10 cellular contexts compared by ENCODE assay signal in the genomic region with DNA sequence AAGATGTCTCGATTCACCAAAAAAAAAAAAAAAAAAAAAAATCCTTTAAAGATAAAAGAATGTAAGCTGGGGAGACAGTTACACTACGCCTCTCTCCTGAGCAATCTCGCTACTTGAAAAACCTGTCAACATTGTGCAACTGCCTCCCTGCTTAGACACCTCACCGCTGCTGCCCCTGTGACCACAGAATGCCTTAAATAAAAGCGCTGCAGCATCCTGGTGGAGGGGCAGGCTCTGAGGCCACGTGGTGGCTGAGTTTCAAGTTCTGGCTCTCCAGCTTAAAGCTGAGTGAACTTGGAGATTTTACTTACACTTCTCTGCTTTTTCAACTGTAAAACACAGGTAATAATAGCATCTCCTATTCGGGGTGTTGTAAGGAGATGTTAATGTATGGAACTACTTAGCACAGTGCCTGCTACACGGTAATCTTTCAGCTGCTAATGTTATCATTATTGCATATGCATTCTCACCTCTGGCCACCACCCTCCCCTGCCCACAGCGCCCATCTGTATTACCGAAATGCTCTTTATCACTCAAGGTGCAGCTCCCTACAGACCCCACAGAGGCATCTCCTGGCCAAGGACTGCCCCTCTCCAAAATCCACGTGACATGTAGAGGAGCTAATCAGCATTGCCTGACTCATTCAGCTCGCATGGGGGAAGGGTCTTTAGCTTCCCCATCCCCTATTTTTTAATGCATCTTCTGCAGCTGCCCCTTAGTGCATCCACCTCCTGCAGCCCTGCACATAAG. TPM values are rescaled to one million over a fixed set of nuclear protein-coding genes. Genes with fewer than 3 reads are reported as not detected.
DNase-seq lines count a peak whose midpoint lies in the region; ATAC-seq, FAIRE-seq and TF ChIP-seq lines count a peak whose summit lies in the region.
"Had no signal": no experiment of that assay in that cellular context is flagged by ENCODE, and none has a peak within 500 bp of the region (broad histone marks: within the 10 kb centered on the region; RNA-seq: fewer than 3 reads in every experiment).

No MANE protein-coding gene starts in this region.

- H3K4ac ChIP-seq in mesenchymal stem cell (ENCODE audit: low read depth in 1 of 2, low read length in 2 of 2): no peak overlapping the region

- H2BK15ac ChIP-seq in mesenchymal stem cell (ENCODE audit: low read depth, poor library complexity, severe bottlenecking): no peak overlapping the region

- H3K14ac ChIP-seq in mesenchymal stem cell (ENCODE audit: low read length in 2 of 2): no peak overlapping the region

- H2AK5ac ChIP-seq in mesenchymal stem cell (ENCODE audit: low read length, severe bottlenecking): no peak overlapping the region

- H3K4me1 ChIP-seq in mesenchymal stem cell (ENCODE audit: control insufficient read depth, insufficient read depth, low read depth, low read length) (peaks cover 5% of the 10 kb centered on the region), transverse colon (peaks cover 0 to 32% (median 3%) of the 10 kb centered on the region in 4 donors), gastrocnemius medialis (peaks cover 11% of the 10 kb centered on the region in 2 donors), spleen (peaks cover 0 to 17% (median 0%) of the 10 kb centered on the region in 6 donors)

- no peak overlapping the region for H2BK12ac ChIP-seq in mesenchymal stem cell (ENCODE audit: low read length in 2 of 2)

- 38% methylated on average over 9 of the region's 12 CpGs for WGBS in mesenchymal stem cell
- WGBS in transverse colon (ENCODE audit: low coverage in 1 of 2), 2 donors: 50 to 75% methylated on average over 8 to 12 of the region's 12 CpGs
- 43 to 53% (median 49%) methylated on average over 12 of the region's 12 CpGs for WGBS in spleen, 5 donors

- H3K9me3 ChIP-seq in mesenchymal stem cell (ENCODE audit: control insufficient read depth, low read length) (no peaks in the 10 kb centered on the region), transverse colon (no peaks in the 10 kb centered on the region), gastrocnemius medialis (no peaks in the 10 kb centered on the region), spleen (peaks cover 0 to 6% (median 0%) of the 10 kb centered on the region in 8 donors)

- H3K23ac ChIP-seq in mesenchymal stem cell (ENCODE audit: low read length in 2 of 2): no peak overlapping the region

- H3K36me3 ChIP-seq in mesenchymal stem cell (ENCODE audit: control insufficient read depth in 1 of 2, insufficient read depth in 2 of 2, low read depth in 1 of 2, low read length in 2 of 2): peaks cover 0 to 42% of the 10 kb centered on the region in 2 experiments
- H3K36me3 ChIP-seq in transverse colon: no peaks in the 10 kb centered on the region
- H3K36me3 ChIP-seq in gastrocnemius medialis: no peaks in the 10 kb centered on the region
- H3K36me3 ChIP-seq in spleen: no peaks in the 10 kb centered on the region

- no peak overlapping the region for H3K27ac Mint-ChIP-seq in activated naive CD4-positive, alpha-beta T cell treated with anti-CD3 and anti-CD28 coated beads, Interleukin-2, amount 50 U/mL, for 72 hours

- H2AFZ ChIP-seq in mesenchymal stem cell (ENCODE audit: low read depth, low read length): no peak overlapping the region

- H3K9ac ChIP-seq in mesenchymal stem cell (ENCODE audit: low read length): no peak overlapping the region

- H3K27ac ChIP-seq in mesenchymal stem cell (ENCODE audit: low read length, poor library complexity, severe bottlenecking): no peak overlapping the region
- no peak overlapping the region for H3K27ac ChIP-seq in transverse colon
- no peak overlapping the region for H3K27ac ChIP-seq in gastrocnemius medialis
- no peak overlapping the region for H3K27ac ChIP-seq in spleen

- H2BK120ac ChIP-seq in mesenchymal stem cell (ENCODE audit: low read depth, low read length): no peak overlapping the region

- H4K8ac ChIP-seq in mesenchymal stem cell (ENCODE audit: low read length): no peak overlapping the region

- no peak for TF ChIP-seq EP300 in transverse colon (IDR thresholded peaks at IDR 0.05; ENCODE audit: low read depth)

- DNase-seq in GM12891 (ENCODE audit: insufficient read length, low spot score): peak; percentile 21
- DNase-seq in M059J (ENCODE audit: low read depth): peak; percentile 84
- DNase-seq in activated naive CD4-positive, alpha-beta T cell treated with anti-CD3 and anti-CD28 coated beads, Interleukin-2, amount 50 U/mL, for 72 hours (ENCODE audit: low spot score in 2 of 2): peak in 1 of 2 donors; percentile 17
- DNase-seq in mesenchymal stem cell: peak; percentile 51
- no peak for DNase-seq in transverse colon
- DNase-seq in gastrocnemius medialis: no peak
- DNase-seq in spleen: no peak
- DNase-seq: effector CD4-positive, alpha-beta T cell; NCI-H774 had no signal

- no peak overlapping the region for H3K18ac ChIP-seq in mesenchymal stem cell (ENCODE audit: low read depth in 1 of 2, low read length in 2 of 2)

- TF ChIP-seq CTCF in transverse colon (IDR thresholded peaks at IDR 0.05) (no peak), gastrocnemius medialis (IDR thresholded peaks at IDR 0.05 in 4 of 5, conservative IDR thresholded peaks at IDR 0.05 in 1 of 5) (no peak), spleen (IDR thresholded peaks at IDR 0.05 in 8 of 11, conservative IDR thresholded peaks at IDR 0.05 in 3 of 11) (no peak)

- no peak overlapping the region for H3K4me3 ChIP-seq in mesenchymal stem cell (ENCODE audit: insufficient read depth in 1 of 2, low read depth in 1 of 2, low read length in 2 of 2)
- no peak overlapping the region for H3K4me3 ChIP-seq in transverse colon
- H3K4me3 ChIP-seq in gastrocnemius medialis: no peak overlapping the region
- no peak overlapping the region for H3K4me3 ChIP-seq in spleen

- ATAC-seq in activated naive CD4-positive, alpha-beta T cell treated with anti-CD3 and anti-CD28 coated beads, Interleukin-2, amount 50 U/mL, for 72 hours: peak; percentile 79 to 94
- ATAC-seq in gastrocnemius medialis (no peak), GM18517 (IDR thresholded peaks at IDR 0.05; ENCODE audit: unreplicated experiment) (no peak)

- H3K27me3 ChIP-seq in mesenchymal stem cell (ENCODE audit: control insufficient read depth in 1 of 2, insufficient read depth in 1 of 2, low read length in 2 of 2) (peaks cover 0 to 15% of the 10 kb centered on the region in 2 experiments), transverse colon (no peaks in the 10 kb centered on the region), gastrocnemius medialis (no peaks in the 10 kb centered on the region), spleen (replicated peaks in 1 of 7) (peaks cover 0 to 15% (median 0%) of the 10 kb centered on the region in 7 donors)

- H4K91ac ChIP-seq in mesenchymal stem cell (ENCODE audit: low read length): no peak overlapping the region

- no peak for FAIRE-seq in GM12891 (lab: Jason Lieb, UNC)

- intact Hi-C loops in transverse colon (cut with DNase I; ENCODE audit: low total_unique reads): no loop called here
- intact Hi-C loops in gastrocnemius medialis (cut with DNase I; ENCODE audit: low total_unique reads): loop anchor here (5.0 kb wide), 2 partner anchors 53 to 118 kb away; no protein-coding TSS in a partner anchor
- intact Hi-C loops in spleen (cut with DNase I; ENCODE audit: low total_unique reads): no loop called here

- no peaks in the 10 kb centered on the region for H3K79me1 ChIP-seq in mesenchymal stem cell (replicated peaks; ENCODE audit: low read length, poor library complexity, severe bottlenecking)

- H3K9me3 Mint-ChIP-seq in activated naive CD4-positive, alpha-beta T cell treated with anti-CD3 and anti-CD28 coated beads, Interleukin-2, amount 50 U/mL, for 72 hours: no peaks in the 10 kb centered on the region

- TF ChIP-seq POLR2A in GM12891 (IDR thresholded peaks at IDR 0.05; ENCODE audit: low read depth, low read length) (no peak), transverse colon (IDR thresholded peaks at IDR 0.05) (no peak), gastrocnemius medialis (IDR thresholded peaks at IDR 0.05) (no peak), spleen (IDR thresholded peaks at IDR 0.05) (no peak)

- no peak overlapping the region for H2BK5ac ChIP-seq in mesenchymal stem cell (ENCODE audit: low read depth, low read length, poor library complexity, severe bottlenecking)

- no peaks in the 10 kb centered on the region for H3K36me3 Mint-ChIP-seq in activated naive CD4-positive, alpha-beta T cell treated with anti-CD3 and anti-CD28 coated beads, Interleukin-2, amount 50 U/mL, for 72 hours

- H3K4me2 ChIP-seq in mesenchymal stem cell (ENCODE audit: low read length, poor library complexity, severe bottlenecking): no peak overlapping the region

- in situ Hi-C loops in transverse colon (cut with MboI; ENCODE audit: low pct_ligation_motif_present in 1 of 4, low pct_unique_long_range_greater_than_20kb in 1 of 4, low sequenced_read_pairs in 3 of 4): no loop called here
- in situ Hi-C loops in gastrocnemius medialis (cut with MboI; ENCODE audit: low sequenced_read_pairs in 4 of 4): loop anchor here in 1 of 4 donors (10.0 kb wide), 1 partner anchor 320 kb away; no protein-coding TSS in a partner anchor

TF ChIP-seq in GM12891, 5 proteins besides CTCF, POLR2A, EP300 and RAD21:
- TF ChIP-seq SPI1 (IDR thresholded peaks at IDR 0.05; ENCODE audit: low read depth, low read length) (no peak), TAF1 (IDR thresholded peaks at IDR 0.05; ENCODE audit: low read depth, low read length) (no peak), POLR2AphosphoS5 (IDR thresholded peaks at IDR 0.05; ENCODE audit: low read depth, low read length) (no peak), PAX5 (IDR thresholded peaks at IDR 0.05; ENCODE audit: insufficient read depth, low read length, severe bottlenecking) (no peak), POU2F2 (IDR thresholded peaks at IDR 0.05; ENCODE audit: low read depth, low read length) (no peak)

RNA-seq across cellular contexts. Expression of gene SLC22A23, which starts 42.0 kb away (rescaled TPM):
- 2.4 TPM for polyA plus RNA-seq in GM12891 (2012; ENCODE audit: low read depth, missing spikeins)
- total RNA-seq in M059J (2014; rRNA removed; shearing (Covaris generic)): 0.54 and 0.64 TPM in 2 replicates
- total RNA-seq in activated naive CD4-positive, alpha-beta T cell treated with anti-CD3 and anti-CD28 coated beads, Interleukin-2, amount 50 U/mL, for 72 hours: under 1 TPM; 0.27 to 0.72 TPM
- 0.03 TPM for polyA plus RNA-seq in mesenchymal stem cell (2013, experiment 1 of 2)
- polyA plus RNA-seq in mesenchymal stem cell (2013, experiment 2 of 2): 0.03 TPM
- total RNA-seq in transverse colon (100 to 1,000 TPM in 3 of 4 donors, 10 to 100 TPM in 1; 96.1 to 161 (median 117) TPM), gastrocnemius medialis (10 to 100 TPM in 3 of 4 donors, 1 to 10 TPM in 1; 6.6 to 25.0 (median 14.6) TPM), spleen (10 to 100 TPM; 15.1 to 22.6 (median 20.2) TPM)
- polyA plus RNA-seq in spleen: 1 to 10 TPM; 1.9 to 2.4 (median 2.0) TPM

Comparison
In these comparisons a context has a peak if more than half of its experiments do, and no peak if none do; other contexts are left out.
1. DNase-seq: peak in GM12891 (single experiment), M059J (single experiment) and mesenchymal stem cell (single experiment); none in transverse colon (single experiment), gastrocnemius medialis (0 of 2) and spleen (single experiment).
2. ATAC-seq: peak in activated naive CD4-positive, alpha-beta T cell treated with anti-CD3 and anti-CD28 coated beads, Interleukin-2, amount 50 U/mL, for 72 hours (2 of 2); none in gastrocnemius medialis (0 of 2) and GM18517 (single experiment).